16 cellular contexts compared by ENCODE assay signal in genomic region chr18:21912339-21913239, GRCh38.
DNase-seq lines count a peak whose midpoint lies in the region; ATAC-seq and TF ChIP-seq lines count a peak whose summit lies in the region.
"Had no signal": no experiment of that assay in that cellular context is flagged by ENCODE, and none has a peak within 500 bp of the region (broad histone marks: within the 10 kb centered on the region; RNA-seq: fewer than 3 reads in every experiment).

No MANE protein-coding gene starts in this region.

- DNase-seq in ELF-1 (ENCODE audit: low read depth, low spot score) (peak; percentile 68), cerebellar cortex (ENCODE audit: low spot score) (peak; percentile 3), nephron progenitor cell (peak; percentile 22), RPMI8226 (no peak)
- DNase-seq in activated naive CD4-positive, alpha-beta T cell treated with anti-CD3 and anti-CD28 coated beads, Interleukin-2, amount 50 U/mL, for 72 hours (ENCODE audit: low spot score in 2 of 2) = no peak
- DNase-seq: activated CD4-positive, alpha-beta T cell treated with anti-CD3 and anti-CD28 coated beads, Interleukin-2, amount 10 ng/mL, durations not matched to agents 7 days and 5 days; effector memory CD4-positive, alpha-beta T cell; NK-92 treated with Interleukin-12 subunit alpha and Interleukin-12 subunit beta, amount 100 ng/mL, for 24 hours; right lobe of liver; stimulated activated CD4-positive, alpha-beta T cell treated with anti-CD3 and anti-CD28 coated beads, Interleukin-2, amount 100 ng/mL, for 24 hours; substantia nigra had no signal

- no peak overlapping the region for H3K4me3 Mint-ChIP-seq in nephron progenitor cell
- H3K4me3 Mint-ChIP-seq: activated CD4-positive, alpha-beta T cell treated with anti-CD3 and anti-CD28 coated beads, Interleukin-2, amount 10 ng/mL, durations not matched to agents 7 days and 5 days; activated naive CD8-positive, alpha-beta T cell; memory B cell; neural crest cell had no signal

- no peaks in the 10 kb centered on the region for H3K36me3 Mint-ChIP-seq in nephron progenitor cell (ENCODE audit: low read depth)
- no peaks in the 10 kb centered on the region for H3K36me3 Mint-ChIP-seq in activated naive CD4-positive, alpha-beta T cell treated with anti-CD3 and anti-CD28 coated beads, Interleukin-2, amount 50 U/mL, for 72 hours
- H3K36me3 Mint-ChIP-seq: activated naive CD8-positive, alpha-beta T cell; memory B cell had no signal

- peaks cover 22% of the 10 kb centered on the region for H3K27me3 Mint-ChIP-seq in nephron progenitor cell (ENCODE audit: low read depth, poor library complexity)

- no peak for TF ChIP-seq CTCF in nephron progenitor cell (IDR thresholded peaks at IDR 0.05)

- H3K27ac Mint-ChIP-seq in nephron progenitor cell = no peak overlapping the region
- no peak overlapping the region for H3K27ac Mint-ChIP-seq in activated naive CD4-positive, alpha-beta T cell treated with anti-CD3 and anti-CD28 coated beads, Interleukin-2, amount 50 U/mL, for 72 hours
- H3K27ac Mint-ChIP-seq: activated CD4-positive, alpha-beta T cell treated with anti-CD3 and anti-CD28 coated beads, Interleukin-2, amount 10 ng/mL, durations not matched to agents 7 days and 5 days; activated naive CD8-positive, alpha-beta T cell; memory B cell had no signal

- peak; percentile 45; the same call in 1 of the 2 replicates for TF ChIP-seq RAD21 in Ishikawa (IDR thresholded peaks at IDR 0.05; ENCODE audit: low read depth)

- no peak for ATAC-seq in HG02642 (IDR thresholded peaks at IDR 0.05; ENCODE audit: poor library complexity, unreplicated experiment)
- ATAC-seq in activated naive CD4-positive, alpha-beta T cell treated with anti-CD3 and anti-CD28 coated beads, Interleukin-2, amount 50 U/mL, for 72 hours = no peak

- peaks cover 6% of the 10 kb centered on the region for H3K4me1 Mint-ChIP-seq in nephron progenitor cell
- H3K4me1 Mint-ChIP-seq: activated CD4-positive, alpha-beta T cell treated with anti-CD3 and anti-CD28 coated beads, Interleukin-2, amount 10 ng/mL, durations not matched to agents 7 days and 5 days; memory B cell; neural crest cell had no signal

- no peaks in the 10 kb centered on the region for H3K9me3 Mint-ChIP-seq in nephron progenitor cell
- no peaks in the 10 kb centered on the region for H3K9me3 Mint-ChIP-seq in activated naive CD4-positive, alpha-beta T cell treated with anti-CD3 and anti-CD28 coated beads, Interleukin-2, amount 50 U/mL, for 72 hours
- H3K9me3 Mint-ChIP-seq: activated CD4-positive, alpha-beta T cell treated with anti-CD3 and anti-CD28 coated beads, Interleukin-2, amount 10 ng/mL, durations not matched to agents 7 days and 5 days; memory B cell had no signal

- TF ChIP-seq EP300 in Ishikawa (IDR thresholded peaks at IDR 0.05; ENCODE audit: borderline replicate concordance) = no peak

TF ChIP-seq in Ishikawa, 13 proteins besides CTCF, POLR2A, EP300 and RAD21:
- TF ChIP-seq TCF12 (IDR thresholded peaks at IDR 0.05; ENCODE audit: low read depth) = no peak
- TF ChIP-seq CREB1 (IDR thresholded peaks at IDR 0.05; ENCODE audit: low read depth) = no peak
- TF ChIP-seq, protein P1, sequence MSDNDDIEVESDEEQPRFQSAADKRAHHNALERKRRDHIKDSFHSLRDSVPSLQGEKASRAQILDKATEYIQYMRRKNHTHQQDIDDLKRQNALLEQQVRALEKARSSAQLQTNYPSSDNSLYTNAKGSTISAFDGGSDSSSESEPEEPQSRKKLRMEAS (IDR thresholded peaks at IDR 0.05) = no peak
- TF ChIP-seq YY1 (IDR thresholded peaks at IDR 0.05; ENCODE audit: low read depth) = no peak
- TF ChIP-seq, protein P2, sequence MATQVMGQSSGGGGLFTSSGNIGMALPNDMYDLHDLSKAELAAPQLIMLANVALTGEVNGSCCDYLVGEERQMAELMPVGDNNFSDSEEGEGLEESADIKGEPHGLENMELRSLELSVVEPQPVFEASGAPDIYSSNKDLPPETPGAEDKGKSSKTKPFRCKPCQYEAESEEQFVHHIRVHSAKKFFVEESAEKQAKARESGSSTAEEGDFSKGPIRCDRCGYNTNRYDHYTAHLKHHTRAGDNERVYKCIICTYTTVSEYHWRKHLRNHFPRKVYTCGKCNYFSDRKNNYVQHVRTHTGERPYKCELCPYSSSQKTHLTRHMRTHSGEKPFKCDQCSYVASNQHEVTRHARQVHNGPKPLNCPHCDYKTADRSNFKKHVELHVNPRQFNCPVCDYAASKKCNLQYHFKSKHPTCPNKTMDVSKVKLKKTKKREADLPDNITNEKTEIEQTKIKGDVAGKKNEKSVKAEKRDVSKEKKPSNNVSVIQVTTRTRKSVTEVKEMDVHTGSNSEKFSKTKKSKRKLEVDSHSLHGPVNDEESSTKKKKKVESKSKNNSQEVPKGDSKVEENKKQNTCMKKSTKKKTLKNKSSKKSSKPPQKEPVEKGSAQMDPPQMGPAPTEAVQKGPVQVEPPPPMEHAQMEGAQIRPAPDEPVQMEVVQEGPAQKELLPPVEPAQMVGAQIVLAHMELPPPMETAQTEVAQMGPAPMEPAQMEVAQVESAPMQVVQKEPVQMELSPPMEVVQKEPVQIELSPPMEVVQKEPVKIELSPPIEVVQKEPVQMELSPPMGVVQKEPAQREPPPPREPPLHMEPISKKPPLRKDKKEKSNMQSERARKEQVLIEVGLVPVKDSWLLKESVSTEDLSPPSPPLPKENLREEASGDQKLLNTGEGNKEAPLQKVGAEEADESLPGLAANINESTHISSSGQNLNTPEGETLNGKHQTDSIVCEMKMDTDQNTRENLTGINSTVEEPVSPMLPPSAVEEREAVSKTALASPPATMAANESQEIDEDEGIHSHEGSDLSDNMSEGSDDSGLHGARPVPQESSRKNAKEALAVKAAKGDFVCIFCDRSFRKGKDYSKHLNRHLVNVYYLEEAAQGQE (IDR thresholded peaks at IDR 0.05; ENCODE audit: low read depth) = no peak
- TF ChIP-seq USF1 (IDR thresholded peaks at IDR 0.05) = no peak
- TF ChIP-seq FOXM1 (IDR thresholded peaks at IDR 0.05; ENCODE audit: borderline replicate concordance, low read depth) = no peak
- no peak for TF ChIP-seq EGR1 (IDR thresholded peaks at IDR 0.05)
- no peak for TF ChIP-seq CEBPB (IDR thresholded peaks at IDR 0.05)

Comparison
In these comparisons a context has a peak if more than half of its experiments do, and no peak if none do; other contexts are left out.
1. DNase-seq: peak in ELF-1 (single experiment), cerebellar cortex (single experiment) and nephron progenitor cell (single experiment); none in RPMI8226 (single experiment) and activated naive CD4-positive, alpha-beta T cell treated with anti-CD3 and anti-CD28 coated beads, Interleukin-2, amount 50 U/mL, for 72 hours (0 of 2).